Comparison of ENCODE assay signal across 13 cellular contexts in genomic region chr13:77310579-77311279, GRCh38. TPM values are rescaled to one million over a fixed set of nuclear protein-coding genes. Genes with fewer than 3 reads are reported as not detected.
DNase-seq lines count a peak whose midpoint lies in the region; ATAC-seq and TF ChIP-seq lines count a peak whose summit lies in the region.
"Had no signal": no experiment of that assay in that cellular context is flagged by ENCODE, and none has a peak within 500 bp of the region (broad histone marks: within the 10 kb centered on the region; RNA-seq: fewer than 3 reads in every experiment).

No MANE protein-coding gene starts in this region.

- no peaks in the 10 kb centered on the region for H3K27me3 ChIP-seq in left ventricle myocardium inferior (ENCODE audit: low read depth)
- H3K27me3 ChIP-seq in uterus, result no peaks in the 10 kb centered on the region
- H3K27me3 ChIP-seq: upper lobe of right lung had no signal

- H3K4me3 ChIP-seq in left ventricle myocardium inferior (peak overlapping the region; percentile 3), uterus (no peak overlapping the region)
- H3K4me3 ChIP-seq: upper lobe of right lung had no signal

- no peaks in the 10 kb centered on the region for H3K9me3 Mint-ChIP-seq in activated B cell treated with CpG ODN at 0.5 μM for 24 hours

- DNase-seq in left ventricle myocardium inferior (no peak), Right ventricle myocardium inferior (ENCODE audit: missing footprints) (no peak), activated B cell treated with CpG ODN at 0.5 μM for 24 hours (no peak), left lobe of liver (ENCODE audit: low spot score) (no peak), uterus (no peak), NCI-H524 treated with DMSO at 0.1 percent for 48 hours (lab: John Stamatoyannopoulos, UW) (no peak), NCI-H2081 treated with DMSO at 0.1 percent for 48 hours (lab: John Stamatoyannopoulos, UW) (no peak)
- DNase-seq: activated CD8-positive, alpha-beta memory T cell treated with anti-CD3 and anti-CD28 coated beads, Interleukin-2, amount 50 U/mL, for 48 hours; DND-41; MV-4-11; NCI-H446 treated with DMSO at 0.1 percent for 48 hours; upper lobe of right lung had no signal

- H3K4me1 Mint-ChIP-seq in activated B cell treated with CpG ODN at 0.5 μM for 24 hours, result peaks cover 88% of the 10 kb centered on the region

- no peak for TF ChIP-seq CTCF in left ventricle myocardium inferior (IDR thresholded peaks at IDR 0.05; ENCODE audit: borderline replicate concordance)
- no peak for TF ChIP-seq CTCF in activated B cell treated with CpG ODN at 0.5 μM for 24 hours (IDR thresholded peaks at IDR 0.05)
- no peak for TF ChIP-seq CTCF in uterus (IDR thresholded peaks at IDR 0.05)

- H3K36me3 Mint-ChIP-seq in activated B cell treated with CpG ODN at 0.5 μM for 24 hours (ENCODE audit: low read depth), result no peaks in the 10 kb centered on the region

- no peaks in the 10 kb centered on the region for H3K9me3 ChIP-seq in left ventricle myocardium inferior (replicated peaks)
- no peaks in the 10 kb centered on the region for H3K9me3 ChIP-seq in uterus
- H3K9me3 ChIP-seq: upper lobe of right lung had no signal

- TF ChIP-seq POLR2A in uterus (IDR thresholded peaks at IDR 0.05), result no peak

- H3K27ac Mint-ChIP-seq in activated B cell treated with CpG ODN at 0.5 μM for 24 hours, result peak overlapping the region; percentile 47

- no peaks in the 10 kb centered on the region for H3K27me3 Mint-ChIP-seq in activated B cell treated with CpG ODN at 0.5 μM for 24 hours

- H3K27ac ChIP-seq in left ventricle myocardium inferior (replicated peaks), result peak overlapping the region; percentile 53
- H3K27ac ChIP-seq in uterus, result peak overlapping the region; percentile 41 to 71
- H3K27ac ChIP-seq: upper lobe of right lung had no signal

- CTCF ChIA-PET in activated B cell treated with CpG ODN at 0.5 μM for 24 hours (lab: Charles Lee), result no interaction called here

- H3K4me3 Mint-ChIP-seq in activated B cell treated with CpG ODN at 0.5 μM for 24 hours, result peak overlapping the region; percentile 33

- intact Hi-C loops in left ventricle myocardium inferior (cut with micrococcal nuclease), result no loop called here
- intact Hi-C loops in Right ventricle myocardium inferior (cut with DNase I), result no loop called here
- intact Hi-C loops in activated B cell treated with CpG ODN at 0.5 μM for 24 hours (cut with micrococcal nuclease), result no loop called here
- intact Hi-C loops in uterus (cut with DNase I; ENCODE audit: low total_unique reads), result no loop called here

- POLR2A ChIA-PET in activated B cell treated with CpG ODN at 0.5 μM for 24 hours (lab: Charles Lee), result interaction anchor here (1.4 to 1.6 kb wide), 2 partner anchors 16 to 19 kb away, joined by 3 to 5 read pairs; partner anchors contain the start of gene MYCBP2

- ATAC-seq in Right ventricle myocardium inferior (no peak), activated B cell treated with CpG ODN at 0.5 μM for 24 hours (ENCODE audit: low read depth) (no peak), left lobe of liver (peak; percentile 55), HG03280 (IDR thresholded peaks at IDR 0.05; ENCODE audit: unreplicated experiment) (no peak)
- ATAC-seq: upper lobe of right lung had no signal

- H3K4me1 ChIP-seq in left ventricle myocardium inferior (peaks cover 71% of the 10 kb centered on the region), uterus (peaks cover 0 to 16% of the 10 kb centered on the region in 2 donors)

- H3K36me3 ChIP-seq in left ventricle myocardium inferior (no peaks in the 10 kb centered on the region), uterus (no peaks in the 10 kb centered on the region)
- H3K36me3 ChIP-seq: upper lobe of right lung had no signal

RNA-seq across cellular contexts. Expression of gene MYCBP2, which starts 16.2 kb away (rescaled TPM):
- total RNA-seq in left ventricle myocardium inferior (42.2 TPM), Right ventricle myocardium inferior (40.7 TPM), activated B cell treated with CpG ODN at 0.5 μM for 24 hours (310 and 314 TPM in 2 replicates), left lobe of liver (45.9 TPM), uterus (100 to 1,000 TPM in 3 of 4 donors, 10 to 100 TPM in 1; 69.7 to 133 (median 116) TPM)
